ENCODE assay signal across 12 cellular contexts in the genomic region with DNA sequence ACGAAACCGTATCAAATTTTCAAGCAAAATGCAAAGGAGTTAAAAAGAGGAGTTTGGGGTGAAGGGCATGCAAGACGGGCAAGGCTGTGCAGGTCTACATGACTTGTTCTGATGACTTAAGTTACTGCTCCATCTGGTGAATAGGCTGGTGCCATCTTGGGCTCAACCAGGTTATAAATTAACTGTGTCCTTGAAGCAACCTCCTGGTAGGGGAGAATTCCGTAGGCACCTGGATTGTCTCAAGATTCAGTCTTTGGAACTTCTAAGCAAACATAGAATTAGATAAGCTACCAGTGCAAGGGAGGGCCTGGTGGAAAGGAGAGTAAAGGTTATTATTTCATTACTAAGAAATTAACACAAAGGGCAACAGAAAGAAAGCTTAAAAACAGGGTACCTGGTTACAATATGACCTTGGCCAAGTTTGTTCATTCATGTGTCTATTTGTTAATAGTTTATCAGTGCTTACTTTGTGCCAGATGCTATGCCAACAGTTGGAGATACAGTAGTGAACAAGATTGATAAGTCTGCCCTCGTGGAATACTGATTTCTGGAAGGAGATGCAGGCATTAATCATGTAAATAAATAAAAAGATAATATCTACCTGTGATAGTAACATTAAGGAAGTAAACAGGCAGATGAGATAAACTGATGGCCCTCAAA.
DNase-seq lines count a peak whose midpoint lies in the region; ATAC-seq and TF ChIP-seq lines count a peak whose summit lies in the region.
"Had no signal": no experiment of that assay in that cellular context is flagged by ENCODE, and none has a peak within 500 bp of the region (broad histone marks: within the 10 kb centered on the region; RNA-seq: fewer than 3 reads in every experiment).

No MANE protein-coding gene starts in this region.

- no peak overlapping the region for H3K9ac ChIP-seq in smooth muscle cell (ENCODE audit: low read depth)
- H3K9ac ChIP-seq: BLaER1 treated with 17β-estradiol and CSF1 and Interleukin-3, amounts not matched to agents 10 nM and 100 nM had no signal

- no peaks in the 10 kb centered on the region for H3K9me3 ChIP-seq in right lobe of liver
- H3K9me3 ChIP-seq in smooth muscle cell (replicated peaks; ENCODE audit: low read depth), result no peaks in the 10 kb centered on the region
- H3K9me3 ChIP-seq: BLaER1 treated with 17β-estradiol and CSF1 and Interleukin-3, amounts not matched to agents 10 nM and 100 nM had no signal

- H3K36me3 ChIP-seq in right lobe of liver (no peaks in the 10 kb centered on the region), smooth muscle cell (ENCODE audit: low read depth) (no peaks in the 10 kb centered on the region)
- H3K36me3 ChIP-seq: BLaER1 treated with 17β-estradiol and CSF1 and Interleukin-3, amounts not matched to agents 10 nM and 100 nM had no signal

- no peak for TF ChIP-seq POLR2A in right lobe of liver (IDR thresholded peaks at IDR 0.05)

- H3K4me1 ChIP-seq in right lobe of liver (peaks cover 0 to 13% (median 2%) of the 10 kb centered on the region in 4 donors), smooth muscle cell (ENCODE audit: low read depth) (no peaks in the 10 kb centered on the region)
- H3K4me1 ChIP-seq: BLaER1 treated with 17β-estradiol and CSF1 and Interleukin-3, amounts not matched to agents 10 nM and 100 nM had no signal

- no peaks in the 10 kb centered on the region for H3F3A ChIP-seq in smooth muscle cell (ENCODE audit: low read depth)

- 60% methylated on average over 5 of the region's 5 CpGs for WGBS in right lobe of liver (ENCODE audit: insufficient coverage, low coverage, low lambda C conversion rate, missing lambda C conversion rate)
- WGBS in smooth muscle cell (ENCODE audit: low lambda C conversion rate), result 92% methylated on average over 5 of the region's 5 CpGs

- peak; percentile 38 for DNase-seq in NCI-H2171 treated with DMSO at 0.1 percent for 48 hours (lab: John Stamatoyannopoulos, UW)
- DNase-seq in NCI-H2171 (lab: John Stamatoyannopoulos, UW), result no peak
- DNase-seq in kidney glomerular epithelial cell (lab: John Stamatoyannopoulos, UW), result peak; percentile 14
- DNase-seq in right lobe of liver, result no peak
- DNase-seq in smooth muscle cell (lab: John Stamatoyannopoulos, UW; ENCODE audit: unreplicated experiment), result no peak
- DNase-seq in D341Med (ENCODE audit: low spot score), result no peak
- DNase-seq: 8988T; ACHN; CD4-positive, CD25-positive, alpha-beta regulatory T cell had no signal

- H3K4me3 ChIP-seq in right lobe of liver, result no peak overlapping the region
- H3K4me3 ChIP-seq in smooth muscle cell, result no peak overlapping the region
- H3K4me3 ChIP-seq: BLaER1 treated with 17β-estradiol and CSF1 and Interleukin-3, amounts not matched to agents 10 nM and 100 nM had no signal

- H3K27ac ChIP-seq in right lobe of liver, result no peak overlapping the region
- no peak overlapping the region for H3K27ac ChIP-seq in smooth muscle cell (ENCODE audit: low read depth)
- H3K27ac ChIP-seq: BLaER1 treated with 17β-estradiol and CSF1 and Interleukin-3, amounts not matched to agents 10 nM and 100 nM had no signal

- peak; percentile 54 to 84 (median 78) for ATAC-seq in right lobe of liver
- no peak for ATAC-seq in HG03159 (IDR thresholded peaks at IDR 0.05; ENCODE audit: unreplicated experiment)
- no peak for ATAC-seq in GM18907 (IDR thresholded peaks at IDR 0.05; ENCODE audit: unreplicated experiment)

- no peaks in the 10 kb centered on the region for H4K20me1 ChIP-seq in smooth muscle cell (ENCODE audit: low read depth)
- H4K20me1 ChIP-seq: BLaER1 treated with 17β-estradiol and CSF1 and Interleukin-3, amounts not matched to agents 10 nM and 100 nM had no signal

- no peaks in the 10 kb centered on the region for H3K79me2 ChIP-seq in smooth muscle cell (ENCODE audit: low read depth)

- no peak for TF ChIP-seq CTCF in right lobe of liver (IDR thresholded peaks at IDR 0.05)
- no peak for TF ChIP-seq CTCF in smooth muscle cell (IDR thresholded peaks at IDR 0.05; ENCODE audit: borderline replicate concordance, insufficient read depth, poor library complexity, severe bottlenecking)

- no peak overlapping the region for H2AFZ ChIP-seq in smooth muscle cell (ENCODE audit: low read depth)

- H3K27me3 ChIP-seq in right lobe of liver, result no peaks in the 10 kb centered on the region
- no peaks in the 10 kb centered on the region for H3K27me3 ChIP-seq in smooth muscle cell (ENCODE audit: low read depth)
- H3K27me3 ChIP-seq: BLaER1 treated with 17β-estradiol and CSF1 and Interleukin-3, amounts not matched to agents 10 nM and 100 nM had no signal

- no peak overlapping the region for H3K4me2 ChIP-seq in smooth muscle cell
- H3K4me2 ChIP-seq: BLaER1 treated with 17β-estradiol and CSF1 and Interleukin-3, amounts not matched to agents 10 nM and 100 nM had no signal

- intact Hi-C loops in right lobe of liver (cut with DNase I), result no loop called here

Comparison
In these comparisons a context has a peak if more than half of its experiments do, and no peak if none do; other contexts are left out.
1. DNase-seq: peak in NCI-H2171 treated with DMSO at 0.1 percent for 48 hours (single experiment) and kidney glomerular epithelial cell (single experiment); none in NCI-H2171 (single experiment), right lobe of liver (0 of 3), smooth muscle cell (single experiment) and D341Med (single experiment).
2. ATAC-seq: peak in right lobe of liver (4 of 4); none in HG03159 (single experiment) and GM18907 (single experiment).